1 cellular context compared by ENCODE assay signal in the genomic region with DNA sequence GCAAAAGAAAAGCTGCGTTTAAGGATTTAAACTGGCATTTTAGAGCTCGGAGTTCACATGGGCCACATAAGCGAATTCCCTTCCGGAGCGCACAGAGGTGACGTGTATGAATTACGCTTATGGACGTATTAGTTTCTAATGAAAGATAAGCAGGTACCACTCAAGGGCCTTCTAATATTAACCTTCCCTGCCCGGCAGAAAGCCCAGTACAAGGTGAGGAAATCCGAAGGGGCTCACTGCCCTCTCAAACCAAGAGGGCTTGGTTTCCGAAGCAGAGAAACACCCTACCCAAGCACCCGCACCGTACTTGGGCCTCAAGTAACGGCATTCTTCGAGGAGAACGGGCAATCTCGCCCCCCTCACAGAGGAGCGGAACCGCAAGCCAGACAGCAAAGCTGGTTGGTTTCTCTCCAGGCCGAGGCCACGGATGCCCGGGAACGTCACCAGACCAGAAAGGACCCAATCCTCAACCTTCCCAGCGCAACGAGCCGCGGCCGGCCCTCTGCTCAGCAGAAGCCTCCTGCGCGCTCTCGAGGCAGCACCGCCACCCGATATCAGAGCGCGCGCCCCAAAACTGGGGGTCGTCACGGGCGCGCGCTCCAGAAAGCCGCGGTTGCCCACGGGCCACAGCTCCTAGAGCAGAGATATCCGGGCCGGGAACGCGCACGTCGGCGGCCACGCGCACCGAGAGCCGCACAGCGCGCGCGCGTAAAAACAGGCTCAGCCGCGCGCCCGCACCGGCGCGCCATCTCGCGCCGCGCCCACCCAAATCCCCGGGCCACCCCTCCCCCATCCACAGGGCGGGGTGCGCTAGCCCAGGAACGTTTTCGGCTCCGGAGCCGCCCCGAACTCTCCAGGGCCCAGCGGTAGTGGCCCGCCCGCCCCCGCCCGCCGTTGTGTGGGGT.
TF ChIP-seq lines count a peak whose summit lies in the region.

No MANE protein-coding gene starts in this region.

TF ChIP-seq in GM12878, 131 proteins besides CTCF, POLR2A, EP300 and RAD21:
- TF ChIP-seq ZNF622 (IDR thresholded peaks at IDR 0.05) (no peak), TCF12 (IDR thresholded peaks at IDR 0.05; ENCODE audit: low read depth, low read length) (no peak), SMC3 (IDR thresholded peaks at IDR 0.05; ENCODE audit: borderline replicate concordance, low read length) (no peak), ZNF207 (IDR thresholded peaks at IDR 0.05; ENCODE audit: borderline replicate concordance) (peak; percentile 64; the same call in 1 of the 2 replicates), STAT1 (conservative IDR thresholded peaks at IDR 0.05) (0 out of 2 replicates have a peak, but pooled peaks have one; percentile 29), YBX1 (IDR thresholded peaks at IDR 0.05) (no peak), HDGF (IDR thresholded peaks at IDR 0.05) (peak; percentile 71; the same call in 1 of the 2 replicates), NBN (IDR thresholded peaks at IDR 0.05) (peak; percentile 64; the same call in 1 of the 2 replicates), EGR1 (IDR thresholded peaks at IDR 0.05; ENCODE audit: borderline replicate concordance in 1 of 2, low read depth in 2 of 2, low read length in 2 of 2) (peak; percentile 38 to 71), TBL1XR1 (IDR thresholded peaks at IDR 0.05; ENCODE audit: low read depth, low read length) (no peak), JUNB (IDR thresholded peaks at IDR 0.05) (no peak), RUNX3 (IDR thresholded peaks at IDR 0.05; ENCODE audit: low read length) (peak; percentile 57), CBFB (IDR thresholded peaks at IDR 0.05; ENCODE audit: low read depth) (no peak), DPF2 (IDR thresholded peaks at IDR 0.05) (0 out of 2 replicates have a peak, but pooled peaks have one; percentile 44), CREM (IDR thresholded peaks at IDR 0.05; ENCODE audit: low read depth) (peak; percentile 81; the same call in 1 of the 2 replicates), CREB1 (IDR thresholded peaks at IDR 0.05; ENCODE audit: low read depth) (peak; percentile 92), RB1 (IDR thresholded peaks at IDR 0.05; ENCODE audit: borderline replicate concordance) (0 out of 2 replicates have a peak, but pooled peaks have one; percentile 42), GABPA (IDR thresholded peaks at IDR 0.05; ENCODE audit: low read depth) (no peak), LARP7 (IDR thresholded peaks at IDR 0.05) (peak; percentile 39; the same call in 1 of the 2 replicates), HDAC6 (IDR thresholded peaks at IDR 0.05; ENCODE audit: unreplicated experiment) (peak; percentile 73), ATF7 (IDR thresholded peaks at IDR 0.05; ENCODE audit: low read depth) (peak; percentile 21; the same call in 1 of the 2 replicates), SMARCA5 (IDR thresholded peaks at IDR 0.05) (no peak), PML (IDR thresholded peaks at IDR 0.05; ENCODE audit: low read length) (no peak), BACH1 (IDR thresholded peaks at IDR 0.05; ENCODE audit: borderline replicate concordance) (0 out of 2 replicates have a peak, but pooled peaks have one; percentile 64), YY1 (IDR thresholded peaks at IDR 0.05; ENCODE audit: low read depth, low read length) (no peak), NFXL1 (IDR thresholded peaks at IDR 0.05; ENCODE audit: borderline replicate concordance) (no peak), NR2C1 (IDR thresholded peaks at IDR 0.05) (peak; percentile 55), RAD51 (IDR thresholded peaks at IDR 0.05) (no peak), BHLHE40 (IDR thresholded peaks at IDR 0.05; ENCODE audit: borderline replicate concordance in 1 of 2, low read depth in 2 of 2, low read length in 1 of 2) (peak in 1 of 2 experiments; percentile 36; a peak in 1 of 4 replicates), SPI1 (IDR thresholded peaks at IDR 0.05; ENCODE audit: borderline replicate concordance, insufficient read depth, low read depth, low read length) (no peak), NR2F1 (conservative IDR thresholded peaks at IDR 0.05) (peak; percentile 19), MEF2A (IDR thresholded peaks at IDR 0.05; ENCODE audit: insufficient read depth, low read depth, low read length) (no peak), STAT3 (IDR thresholded peaks at IDR 0.05; ENCODE audit: low read depth, low read length) (no peak), ZNF384 (IDR thresholded peaks at IDR 0.05; ENCODE audit: borderline replicate concordance, low read depth, low read length) (no peak), WRNIP1 (IDR thresholded peaks at IDR 0.05; ENCODE audit: borderline replicate concordance, low read depth, low read length) (0 out of 2 replicates have a peak, but pooled peaks have one; percentile 54)
- TF ChIP-seq, protein P1, sequence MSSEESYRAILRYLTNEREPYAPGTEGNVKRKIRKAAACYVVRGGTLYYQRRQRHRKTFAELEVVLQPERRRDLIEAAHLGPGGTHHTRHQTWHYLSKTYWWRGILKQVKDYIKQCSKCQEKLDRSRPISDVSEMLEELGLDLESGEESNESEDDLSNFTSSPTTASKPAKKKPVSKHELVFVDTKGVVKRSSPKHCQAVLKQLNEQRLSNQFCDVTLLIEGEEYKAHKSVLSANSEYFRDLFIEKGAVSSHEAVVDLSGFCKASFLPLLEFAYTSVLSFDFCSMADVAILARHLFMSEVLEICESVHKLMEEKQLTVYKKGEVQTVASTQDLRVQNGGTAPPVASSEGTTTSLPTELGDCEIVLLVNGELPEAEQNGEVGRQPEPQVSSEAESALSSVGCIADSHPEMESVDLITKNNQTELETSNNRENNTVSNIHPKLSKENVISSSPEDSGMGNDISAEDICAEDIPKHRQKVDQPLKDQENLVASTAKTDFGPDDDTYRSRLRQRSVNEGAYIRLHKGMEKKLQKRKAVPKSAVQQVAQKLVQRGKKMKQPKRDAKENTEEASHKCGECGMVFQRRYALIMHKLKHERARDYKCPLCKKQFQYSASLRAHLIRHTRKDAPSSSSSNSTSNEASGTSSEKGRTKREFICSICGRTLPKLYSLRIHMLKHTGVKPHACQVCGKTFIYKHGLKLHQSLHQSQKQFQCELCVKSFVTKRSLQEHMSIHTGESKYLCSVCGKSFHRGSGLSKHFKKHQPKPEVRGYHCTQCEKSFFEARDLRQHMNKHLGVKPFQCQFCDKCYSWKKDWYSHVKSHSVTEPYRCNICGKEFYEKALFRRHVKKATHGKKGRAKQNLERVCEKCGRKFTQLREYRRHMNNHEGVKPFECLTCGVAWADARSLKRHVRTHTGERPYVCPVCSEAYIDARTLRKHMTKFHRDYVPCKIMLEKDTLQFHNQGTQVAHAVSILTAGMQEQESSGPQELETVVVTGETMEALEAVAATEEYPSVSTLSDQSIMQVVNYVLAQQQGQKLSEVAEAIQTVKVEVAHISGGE (CRISPR knock-in tag; IDR thresholded peaks at IDR 0.05) = no peak; the same call in 1 of the 2 replicates
- TF ChIP-seq, protein P2, sequence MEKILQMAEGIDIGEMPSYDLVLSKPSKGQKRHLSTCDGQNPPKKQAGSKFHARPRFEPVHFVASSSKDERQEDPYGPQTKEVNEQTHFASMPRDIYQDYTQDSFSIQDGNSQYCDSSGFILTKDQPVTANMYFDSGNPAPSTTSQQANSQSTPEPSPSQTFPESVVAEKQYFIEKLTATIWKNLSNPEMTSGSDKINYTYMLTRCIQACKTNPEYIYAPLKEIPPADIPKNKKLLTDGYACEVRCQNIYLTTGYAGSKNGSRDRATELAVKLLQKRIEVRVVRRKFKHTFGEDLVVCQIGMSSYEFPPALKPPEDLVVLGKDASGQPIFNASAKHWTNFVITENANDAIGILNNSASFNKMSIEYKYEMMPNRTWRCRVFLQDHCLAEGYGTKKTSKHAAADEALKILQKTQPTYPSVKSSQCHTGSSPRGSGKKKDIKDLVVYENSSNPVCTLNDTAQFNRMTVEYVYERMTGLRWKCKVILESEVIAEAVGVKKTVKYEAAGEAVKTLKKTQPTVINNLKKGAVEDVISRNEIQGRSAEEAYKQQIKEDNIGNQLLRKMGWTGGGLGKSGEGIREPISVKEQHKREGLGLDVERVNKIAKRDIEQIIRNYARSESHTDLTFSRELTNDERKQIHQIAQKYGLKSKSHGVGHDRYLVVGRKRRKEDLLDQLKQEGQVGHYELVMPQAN (conservative IDR thresholded peaks at IDR 0.05) = peak; percentile 56; the same call in 1 of the 2 replicates
- TF ChIP-seq, protein P3, sequence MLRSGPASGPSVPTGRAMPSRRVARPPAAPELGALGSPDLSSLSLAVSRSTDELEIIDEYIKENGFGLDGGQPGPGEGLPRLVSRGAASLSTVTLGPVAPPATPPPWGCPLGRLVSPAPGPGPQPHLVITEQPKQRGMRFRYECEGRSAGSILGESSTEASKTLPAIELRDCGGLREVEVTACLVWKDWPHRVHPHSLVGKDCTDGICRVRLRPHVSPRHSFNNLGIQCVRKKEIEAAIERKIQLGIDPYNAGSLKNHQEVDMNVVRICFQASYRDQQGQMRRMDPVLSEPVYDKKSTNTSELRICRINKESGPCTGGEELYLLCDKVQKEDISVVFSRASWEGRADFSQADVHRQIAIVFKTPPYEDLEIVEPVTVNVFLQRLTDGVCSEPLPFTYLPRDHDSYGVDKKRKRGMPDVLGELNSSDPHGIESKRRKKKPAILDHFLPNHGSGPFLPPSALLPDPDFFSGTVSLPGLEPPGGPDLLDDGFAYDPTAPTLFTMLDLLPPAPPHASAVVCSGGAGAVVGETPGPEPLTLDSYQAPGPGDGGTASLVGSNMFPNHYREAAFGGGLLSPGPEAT (IDR thresholded peaks at IDR 0.05; ENCODE audit: low read depth) = 0 out of 2 replicates have a peak, but pooled peaks have one; percentile 29
- TF ChIP-seq, protein P4, sequence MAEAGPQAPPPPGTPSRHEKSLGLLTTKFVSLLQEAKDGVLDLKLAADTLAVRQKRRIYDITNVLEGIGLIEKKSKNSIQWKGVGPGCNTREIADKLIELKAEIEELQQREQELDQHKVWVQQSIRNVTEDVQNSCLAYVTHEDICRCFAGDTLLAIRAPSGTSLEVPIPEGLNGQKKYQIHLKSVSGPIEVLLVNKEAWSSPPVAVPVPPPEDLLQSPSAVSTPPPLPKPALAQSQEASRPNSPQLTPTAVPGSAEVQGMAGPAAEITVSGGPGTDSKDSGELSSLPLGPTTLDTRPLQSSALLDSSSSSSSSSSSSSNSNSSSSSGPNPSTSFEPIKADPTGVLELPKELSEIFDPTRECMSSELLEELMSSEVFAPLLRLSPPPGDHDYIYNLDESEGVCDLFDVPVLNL (IDR thresholded peaks at IDR 0.05; ENCODE audit: low read depth, low read length) = no peak
- TF ChIP-seq, protein P5, sequence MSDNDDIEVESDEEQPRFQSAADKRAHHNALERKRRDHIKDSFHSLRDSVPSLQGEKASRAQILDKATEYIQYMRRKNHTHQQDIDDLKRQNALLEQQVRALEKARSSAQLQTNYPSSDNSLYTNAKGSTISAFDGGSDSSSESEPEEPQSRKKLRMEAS (IDR thresholded peaks at IDR 0.05; ENCODE audit: low read depth, low read length) = peak; percentile 11; the same call in 1 of the 2 replicates
- TF ChIP-seq, protein P6, sequence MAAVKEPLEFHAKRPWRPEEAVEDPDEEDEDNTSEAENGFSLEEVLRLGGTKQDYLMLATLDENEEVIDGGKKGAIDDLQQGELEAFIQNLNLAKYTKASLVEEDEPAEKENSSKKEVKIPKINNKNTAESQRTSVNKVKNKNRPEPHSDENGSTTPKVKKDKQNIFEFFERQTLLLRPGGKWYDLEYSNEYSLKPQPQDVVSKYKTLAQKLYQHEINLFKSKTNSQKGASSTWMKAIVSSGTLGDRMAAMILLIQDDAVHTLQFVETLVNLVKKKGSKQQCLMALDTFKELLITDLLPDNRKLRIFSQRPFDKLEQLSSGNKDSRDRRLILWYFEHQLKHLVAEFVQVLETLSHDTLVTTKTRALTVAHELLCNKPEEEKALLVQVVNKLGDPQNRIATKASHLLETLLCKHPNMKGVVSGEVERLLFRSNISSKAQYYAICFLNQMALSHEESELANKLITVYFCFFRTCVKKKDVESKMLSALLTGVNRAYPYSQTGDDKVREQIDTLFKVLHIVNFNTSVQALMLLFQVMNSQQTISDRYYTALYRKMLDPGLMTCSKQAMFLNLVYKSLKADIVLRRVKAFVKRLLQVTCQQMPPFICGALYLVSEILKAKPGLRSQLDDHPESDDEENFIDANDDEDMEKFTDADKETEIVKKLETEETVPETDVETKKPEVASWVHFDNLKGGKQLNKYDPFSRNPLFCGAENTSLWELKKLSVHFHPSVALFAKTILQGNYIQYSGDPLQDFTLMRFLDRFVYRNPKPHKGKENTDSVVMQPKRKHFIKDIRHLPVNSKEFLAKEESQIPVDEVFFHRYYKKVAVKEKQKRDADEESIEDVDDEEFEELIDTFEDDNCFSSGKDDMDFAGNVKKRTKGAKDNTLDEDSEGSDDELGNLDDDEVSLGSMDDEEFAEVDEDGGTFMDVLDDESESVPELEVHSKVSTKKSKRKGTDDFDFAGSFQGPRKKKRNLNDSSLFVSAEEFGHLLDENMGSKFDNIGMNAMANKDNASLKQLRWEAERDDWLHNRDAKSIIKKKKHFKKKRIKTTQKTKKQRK (IDR thresholded peaks at IDR 0.05; ENCODE audit: low read depth, low read length) = no peak
